1 cellular context compared by ENCODE assay signal in genomic region chr18:7626175-7626921, GRCh38.
TF ChIP-seq lines count a peak whose summit lies in the region.

No MANE protein-coding gene starts in this region.

TF ChIP-seq in HepG2, 621 proteins besides CTCF, POLR2A, EP300 and RAD21 (continued from another document and continues in another):
- TF ChIP-seq, protein P1, sequence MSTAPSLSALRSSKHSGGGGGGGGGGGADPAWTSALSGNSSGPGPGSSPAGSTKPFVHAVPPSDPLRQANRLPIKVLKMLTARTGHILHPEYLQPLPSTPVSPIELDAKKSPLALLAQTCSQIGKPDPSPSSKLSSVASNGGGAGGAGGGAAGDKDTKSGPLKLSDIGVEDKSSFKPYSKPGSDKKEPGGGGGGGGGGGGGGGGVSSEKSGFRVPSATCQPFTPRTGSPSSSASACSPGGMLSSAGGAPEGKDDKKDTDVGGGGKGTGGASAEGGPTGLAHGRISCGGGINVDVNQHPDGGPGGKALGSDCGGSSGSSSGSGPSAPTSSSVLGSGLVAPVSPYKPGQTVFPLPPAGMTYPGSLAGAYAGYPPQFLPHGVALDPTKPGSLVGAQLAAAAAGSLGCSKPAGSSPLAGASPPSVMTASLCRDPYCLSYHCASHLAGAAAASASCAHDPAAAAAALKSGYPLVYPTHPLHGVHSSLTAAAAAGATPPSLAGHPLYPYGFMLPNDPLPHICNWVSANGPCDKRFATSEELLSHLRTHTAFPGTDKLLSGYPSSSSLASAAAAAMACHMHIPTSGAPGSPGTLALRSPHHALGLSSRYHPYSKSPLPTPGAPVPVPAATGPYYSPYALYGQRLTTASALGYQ (CRISPR knock-in tag; IDR thresholded peaks at IDR 0.05) = no peak
- TF ChIP-seq SALL1 (CRISPR knock-in tag; IDR thresholded peaks at IDR 0.05) (peak; percentile 77), ZNF569 (CRISPR knock-in tag; IDR thresholded peaks at IDR 0.05; ENCODE audit: borderline replicate concordance) (0 out of 2 replicates have a peak, but pooled peaks have one; percentile 18), ZNF839 (CRISPR knock-in tag; IDR thresholded peaks at IDR 0.05; ENCODE audit: borderline replicate concordance) (no peak), AHDC1 (CRISPR knock-in tag; IDR thresholded peaks at IDR 0.05; ENCODE audit: borderline replicate concordance) (peak; percentile 77; the same call in 1 of the 2 replicates), BCL6 (CRISPR knock-in tag; IDR thresholded peaks at IDR 0.05) (peak; percentile 81), ZNF292 (CRISPR knock-in tag; IDR thresholded peaks at IDR 0.05; ENCODE audit: borderline replicate concordance, low read depth) (peak; percentile 88), SKI (IDR thresholded peaks at IDR 0.05; ENCODE audit: partially characterized antibody) (peak; percentile 52), PAXIP1 (CRISPR knock-in tag; conservative IDR thresholded peaks at IDR 0.05) (peak; percentile 91), HOXD1 (CRISPR knock-in tag; IDR thresholded peaks at IDR 0.05) (0 out of 2 replicates have a peak, but pooled peaks have one; percentile 37), RXRB (CRISPR knock-in tag; IDR thresholded peaks at IDR 0.05; ENCODE audit: borderline replicate concordance) (peak; percentile 74), GATAD2A (CRISPR knock-in tag; IDR thresholded peaks at IDR 0.05) (peak; percentile 79), PITX1 (CRISPR knock-in tag; IDR thresholded peaks at IDR 0.05) (peak; percentile 96), TBL1XR1 (IDR thresholded peaks at IDR 0.05; ENCODE audit: borderline replicate concordance, low read length, partially characterized antibody) (peak; percentile 55), TFAP4 (IDR thresholded peaks at IDR 0.05; ENCODE audit: borderline replicate concordance, low read depth) (peak; percentile 68; the same call in 1 of the 2 replicates), ZNF772 (CRISPR knock-in tag; IDR thresholded peaks at IDR 0.05) (0 out of 2 replicates have a peak, but pooled peaks have one; percentile 43), NR2C2 (CRISPR knock-in tag; IDR thresholded peaks at IDR 0.05; ENCODE audit: borderline replicate concordance) (peak; percentile 70; the same call in 1 of the 2 replicates), ASH2L (IDR thresholded peaks at IDR 0.05; ENCODE audit: insufficient read length, low read depth, low read length) (peak; percentile 32), CREM (IDR thresholded peaks at IDR 0.05) (peak; percentile 41; the same call in 1 of the 2 replicates), CREM (CRISPR knock-in tag; IDR thresholded peaks at IDR 0.05) (no peak), TOPORS (CRISPR knock-in tag; IDR thresholded peaks at IDR 0.05) (0 out of 2 replicates have a peak, but pooled peaks have one; percentile 68), FOXO1 (CRISPR knock-in tag; IDR thresholded peaks at IDR 0.05) (peak; percentile 73), ZMYM4 (CRISPR knock-in tag; IDR thresholded peaks at IDR 0.05) (peak; percentile 73), GLI4 (CRISPR knock-in tag; IDR thresholded peaks at IDR 0.05; ENCODE audit: borderline replicate concordance) (no peak), SKIL (CRISPR knock-in tag; IDR thresholded peaks at IDR 0.05; ENCODE audit: borderline replicate concordance) (peak; percentile 61; the same call in 1 of the 2 replicates), ZNF281 (CRISPR knock-in tag; IDR thresholded peaks at IDR 0.05; ENCODE audit: borderline replicate concordance) (0 out of 2 replicates have a peak, but pooled peaks have one; percentile 15), ZNF550 (CRISPR knock-in tag; IDR thresholded peaks at IDR 0.05; ENCODE audit: borderline replicate concordance) (no peak), ZNF468 (CRISPR knock-in tag; IDR thresholded peaks at IDR 0.05) (no peak), ZMYM2 (CRISPR knock-in tag; IDR thresholded peaks at IDR 0.05) (0 out of 2 replicates have a peak, but pooled peaks have one; percentile 54), HDAC1 (CRISPR knock-in tag; IDR thresholded peaks at IDR 0.05) (peak; percentile 81), SNAI1 (CRISPR knock-in tag; IDR thresholded peaks at IDR 0.05; ENCODE audit: borderline replicate concordance) (peak; percentile 77; the same call in 1 of the 2 replicates)
- TF ChIP-seq, protein P2, sequence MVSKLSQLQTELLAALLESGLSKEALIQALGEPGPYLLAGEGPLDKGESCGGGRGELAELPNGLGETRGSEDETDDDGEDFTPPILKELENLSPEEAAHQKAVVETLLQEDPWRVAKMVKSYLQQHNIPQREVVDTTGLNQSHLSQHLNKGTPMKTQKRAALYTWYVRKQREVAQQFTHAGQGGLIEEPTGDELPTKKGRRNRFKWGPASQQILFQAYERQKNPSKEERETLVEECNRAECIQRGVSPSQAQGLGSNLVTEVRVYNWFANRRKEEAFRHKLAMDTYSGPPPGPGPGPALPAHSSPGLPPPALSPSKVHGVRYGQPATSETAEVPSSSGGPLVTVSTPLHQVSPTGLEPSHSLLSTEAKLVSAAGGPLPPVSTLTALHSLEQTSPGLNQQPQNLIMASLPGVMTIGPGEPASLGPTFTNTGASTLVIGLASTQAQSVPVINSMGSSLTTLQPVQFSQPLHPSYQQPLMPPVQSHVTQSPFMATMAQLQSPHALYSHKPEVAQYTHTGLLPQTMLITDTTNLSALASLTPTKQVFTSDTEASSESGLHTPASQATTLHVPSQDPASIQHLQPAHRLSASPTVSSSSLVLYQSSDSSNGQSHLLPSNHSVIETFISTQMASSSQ (IDR thresholded peaks at IDR 0.05; ENCODE audit: low read depth) = 0 out of 2 replicates have a peak, but pooled peaks have one; percentile 26
- TF ChIP-seq, protein P2 (CRISPR knock-in tag; IDR thresholded peaks at IDR 0.05; ENCODE audit: borderline replicate concordance) = peak; percentile 37; the same call in 1 of the 2 replicates
- TF ChIP-seq, protein P3, sequence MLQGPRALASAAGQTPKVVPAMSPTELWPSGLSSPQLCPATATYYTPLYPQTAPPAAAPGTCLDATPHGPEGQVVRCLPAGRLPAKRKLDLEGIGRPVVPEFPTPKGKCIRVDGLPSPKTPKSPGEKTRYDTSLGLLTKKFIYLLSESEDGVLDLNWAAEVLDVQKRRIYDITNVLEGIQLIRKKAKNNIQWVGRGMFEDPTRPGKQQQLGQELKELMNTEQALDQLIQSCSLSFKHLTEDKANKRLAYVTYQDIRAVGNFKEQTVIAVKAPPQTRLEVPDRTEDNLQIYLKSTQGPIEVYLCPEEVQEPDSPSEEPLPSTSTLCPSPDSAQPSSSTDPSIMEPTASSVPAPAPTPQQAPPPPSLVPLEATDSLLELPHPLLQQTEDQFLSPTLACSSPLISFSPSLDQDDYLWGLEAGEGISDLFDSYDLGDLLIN (CRISPR knock-in tag; IDR thresholded peaks at IDR 0.05; ENCODE audit: borderline replicate concordance) = no peak
